8 cellular contexts compared by ENCODE assay signal in the genomic region with DNA sequence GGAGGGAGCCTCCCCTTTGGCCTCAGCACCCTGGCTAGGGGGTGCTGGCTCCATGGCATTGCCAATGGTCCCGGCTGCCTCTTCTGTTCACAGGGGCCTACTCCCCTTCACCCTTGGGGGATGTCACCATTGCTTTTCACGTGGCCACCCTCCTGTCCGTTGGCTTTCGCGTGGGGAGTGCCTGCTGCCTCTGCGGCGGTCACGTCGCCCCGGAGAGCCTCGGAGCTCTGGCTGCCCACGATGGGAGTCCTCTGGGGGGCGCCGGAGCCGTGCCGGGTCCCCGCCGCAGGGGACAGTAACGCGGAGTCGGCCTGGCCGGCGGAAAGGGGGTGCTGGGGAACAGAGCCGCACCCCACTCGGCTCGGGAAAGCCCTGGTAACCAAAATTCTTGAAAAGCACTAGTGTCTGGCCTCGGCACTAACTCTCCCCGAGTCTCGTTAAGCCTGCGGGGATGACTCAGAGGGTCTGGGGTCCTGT. TPM values are rescaled to one million over a fixed set of nuclear protein-coding genes. Genes with fewer than 3 reads are reported as not detected.
DNase-seq lines count a peak whose midpoint lies in the region; ATAC-seq, FAIRE-seq and TF ChIP-seq lines count a peak whose summit lies in the region.

No MANE protein-coding gene starts in this region.

- no peaks in the 10 kb centered on the region for H3K9me2 ChIP-seq in SU-DHL-6 (replicated peaks; ENCODE audit: insufficient read depth, low read length)

- H3K79me2 ChIP-seq in SU-DHL-6 (ENCODE audit: insufficient read depth, low read length), result no peaks in the 10 kb centered on the region

- H3K36me3 Mint-ChIP-seq in central memory CD8-positive, alpha-beta T cell (ENCODE audit: insufficient read depth), result peaks cover 16% of the 10 kb centered on the region

- H3K27ac Mint-ChIP-seq in central memory CD8-positive, alpha-beta T cell (ENCODE audit: low read depth), result peak overlapping the region; percentile 53

- FAIRE-seq in HTR-8/SVneo (lab: Jason Lieb, UNC), result no peak

- peaks cover 2% of the 10 kb centered on the region for H3K27me3 ChIP-seq in AG04450 (ENCODE audit: control insufficient read depth, insufficient read depth, low read length)
- H3K27me3 ChIP-seq in SU-DHL-6 (ENCODE audit: low read length), result no peaks in the 10 kb centered on the region

- peak overlapping the region; percentile 62 for H3K9ac ChIP-seq in SU-DHL-6 (ENCODE audit: low read length)

- ATAC-seq in GM18502 (IDR thresholded peaks at IDR 0.05; ENCODE audit: poor library complexity, unreplicated experiment) (peak; percentile 22), HG03354 (IDR thresholded peaks at IDR 0.05; ENCODE audit: poor library complexity, severe bottlenecking, unreplicated experiment) (peak; percentile 25), left lobe of liver (peak; percentile 29)
- peak; percentile 12 for ATAC-seq in central memory CD8-positive, alpha-beta T cell (replicated peaks; ENCODE audit: extremely low read depth, poor library complexity, severe bottlenecking)

- H3K4me3 Mint-ChIP-seq in central memory CD8-positive, alpha-beta T cell, result peak overlapping the region; percentile 76

- H3K9me3 ChIP-seq in AG04450 (ENCODE audit: control insufficient read depth, insufficient read depth, low read length) (no peaks in the 10 kb centered on the region), SU-DHL-6 (ENCODE audit: insufficient read depth, low read length) (no peaks in the 10 kb centered on the region)

- H2AFZ ChIP-seq in SU-DHL-6 (ENCODE audit: low read depth, low read length, severe bottlenecking), result peak overlapping the region; percentile 80

- H3K4me1 Mint-ChIP-seq in central memory CD8-positive, alpha-beta T cell, result peaks cover 14% of the 10 kb centered on the region

- no peaks in the 10 kb centered on the region; the same call in 1 of the 2 replicates for H3K36me3 ChIP-seq in SU-DHL-6 (ENCODE audit: low read length)

- peaks cover 9% of the 10 kb centered on the region; the same call in 1 of the 2 replicates for H3F3A ChIP-seq in SU-DHL-6 (ENCODE audit: insufficient read depth)

- H3K4me2 ChIP-seq in SU-DHL-6 (ENCODE audit: low read depth, low read length, poor library complexity, severe bottlenecking), result peak overlapping the region; percentile 83

- no peaks in the 10 kb centered on the region for H3K27me3 Mint-ChIP-seq in central memory CD8-positive, alpha-beta T cell

- H3K4me3 ChIP-seq in AG04450 (ENCODE audit: low read depth, low read length) (peak overlapping the region; percentile 74), SU-DHL-6 (ENCODE audit: insufficient read depth, low read length, poor library complexity, severe bottlenecking) (peak overlapping the region; percentile 68)

- CTCF ChIA-PET in AG04450 (lab: Charles Lee), result interaction anchor here (0.6 to 3.2 kb wide), 3 partner anchors 196 to 458 kb away, joined by 3 to 17 read pairs (median 4); no protein-coding TSS in a partner anchor

- H4K20me1 ChIP-seq in SU-DHL-6 (ENCODE audit: low read depth, low read length), result no peaks in the 10 kb centered on the region

- H3K27ac ChIP-seq in AG04450 (ENCODE audit: low read depth, low read length), result no peak overlapping the region
- H3K27ac ChIP-seq in SU-DHL-6 (ENCODE audit: low read depth, low read length), result no peak overlapping the region

- DNase-seq in AG04450 (ENCODE audit: low read depth, low spot score) (no peak), left lobe of liver (ENCODE audit: low spot score) (peak; percentile 58), HTR-8/SVneo (ENCODE audit: insufficient read length, low spot score) (no peak)
- DNase-seq in central memory CD8-positive, alpha-beta T cell (ENCODE audit: low spot score in 2 of 2), result peak in 1 of 2 donors; percentile 26
- peak in 2 of 3 experiments; percentile 7 to 10 for DNase-seq in stimulated activated CD4-positive, alpha-beta T cell treated with anti-CD3 and anti-CD28 coated beads, TNF-alpha, amount 100 ng/mL, for 4 hours (ENCODE audit: low read depth in 3 of 3)

- H3K9me3 Mint-ChIP-seq in central memory CD8-positive, alpha-beta T cell, result no peaks in the 10 kb centered on the region

- peak; percentile 22 for TF ChIP-seq CTCF in AG04450 (IDR thresholded peaks at IDR 0.05; ENCODE audit: low read depth, low read length)
- TF ChIP-seq CTCF in SU-DHL-6 (IDR thresholded peaks at IDR 0.05; ENCODE audit: insufficient read depth, low read length, poor library complexity, severe bottlenecking), result no peak

- POLR2A ChIA-PET in AG04450 (lab: Yijun Ruan, JAX), result no interaction called here

RNA-seq across cellular contexts. Expression of a gene that starts 0.7 kb away (rescaled TPM):
- polyA plus RNA-seq in AG04450 (2011; rRNA removed), result 10.1 and 16.8 TPM in 2 replicates
- polyA minus RNA-seq in AG04450 (2011; rRNA and poly(A)+ RNA removed), result 1.8 and 2.2 TPM in 2 replicates
- total RNA-seq in left lobe of liver, result 73.4 TPM

RNA-seq across cellular contexts. Expression of a gene that starts 25.7 kb away (rescaled TPM):
- not detected in 2 replicates for polyA plus RNA-seq in AG04450 (2011; rRNA removed)
- polyA minus RNA-seq in AG04450 (2011; rRNA and poly(A)+ RNA removed), result not detected in 2 replicates
- total RNA-seq in left lobe of liver, result not detected

Comparison
In these comparisons a context has a peak if more than half of its experiments do, and no peak if none do; other contexts are left out.
1. DNase-seq: peak in left lobe of liver (single experiment) and stimulated activated CD4-positive, alpha-beta T cell treated with anti-CD3 and anti-CD28 coated beads, TNF-alpha, amount 100 ng/mL, for 4 hours (2 of 3); none in AG04450 (single experiment) and HTR-8/SVneo (single experiment).
2. Peak in every context shown above with its lines, with median percentiles within 50 percentile points of each other: ATAC-seq.